Comparison of ENCODE assay signal across 28 cellular contexts in genomic region chr4:2368779-2369437, GRCh38. TPM values are rescaled to one million over a fixed set of nuclear protein-coding genes. Genes with fewer than 3 reads are reported as not detected.
DNase-seq lines count a peak whose midpoint lies in the region; FAIRE-seq and TF ChIP-seq lines count a peak whose summit lies in the region.
"Had no signal": no experiment of that assay in that cellular context is flagged by ENCODE, and none has a peak within 500 bp of the region (broad histone marks: within the 10 kb centered on the region; RNA-seq: fewer than 3 reads in every experiment).

No MANE protein-coding gene starts in this region.

- CTCF ChIA-PET in H1 (lab: Charles Lee; ENCODE audit: partially characterized antibody): no interaction called here

- TF ChIP-seq POLR2A in H1 (IDR thresholded peaks at IDR 0.05; ENCODE audit: control extremely low read depth in 1 of 2, low read depth in 2 of 2, low read length in 2 of 2): no peak

- H3K9ac ChIP-seq in H1 (replicated peaks in 1 of 4; ENCODE audit: extremely low read depth in 1 of 4, low read depth in 3 of 4, low read length in 3 of 4): no peak overlapping the region
- no peak overlapping the region for H3K9ac ChIP-seq in trophoblast cell (ENCODE audit: low read length)

- TF ChIP-seq EP300 in H1 (IDR thresholded peaks at IDR 0.05; ENCODE audit: borderline replicate concordance in 1 of 2, low read depth in 2 of 2, low read length in 2 of 2): no peak

- H2AK5ac ChIP-seq in H1 (ENCODE audit: low read depth, low read length) (no peak overlapping the region), trophoblast cell (ENCODE audit: low read length) (no peak overlapping the region)

- H3K23ac ChIP-seq in H1 (ENCODE audit: insufficient read length) (no peak overlapping the region), trophoblast cell (ENCODE audit: low read length) (no peak overlapping the region)

- H3K36me3 ChIP-seq in H1 (ENCODE audit: control insufficient read depth in 2 of 4, insufficient read depth in 4 of 4, low read length in 3 of 4) (no peaks in the 10 kb centered on the region), trophoblast cell (ENCODE audit: control insufficient read depth in 1 of 2, insufficient read depth in 2 of 2, low read length in 2 of 2) (no peaks in the 10 kb centered on the region), brain microvascular endothelial cell (replicated peaks) (no peaks in the 10 kb centered on the region)

- WGBS in H1 (ENCODE audit: extremely low coverage in 1 of 2, insufficient coverage in 1 of 2, insufficient read length in 1 of 2, insufficient replicate concordance in 2 of 2, low coverage in 1 of 2, low lambda C conversion rate in 2 of 2, missing lambda C conversion rate in 1 of 2), 2 experiments: 92% methylated on average over 4 of the region's 4 CpGs; no CpG with 5 or more reads in 1 of the 2 experiments
- no CpG with 5 or more reads among the region's 4 CpGs for WGBS in trophoblast cell (ENCODE audit: extremely low coverage, insufficient coverage, insufficient read length)

- no peak overlapping the region for H2BK5ac ChIP-seq in H1 (ENCODE audit: low read depth, low read length)
- H2BK5ac ChIP-seq in trophoblast cell (ENCODE audit: low read depth, low read length, poor library complexity): no peak overlapping the region

- no peak for TF ChIP-seq RAD21 in H1 (IDR thresholded peaks at IDR 0.05 in 1 of 2, conservative IDR thresholded peaks at IDR 0.05 in 1 of 2; ENCODE audit: low read depth in 2 of 2, low read length in 2 of 2)

- H3K79me1 ChIP-seq in H1 (ENCODE audit: low read depth, low read length) (no peaks in the 10 kb centered on the region), trophoblast cell (ENCODE audit: low read length) (no peaks in the 10 kb centered on the region)

- H3K4me2 ChIP-seq in H1 (ENCODE audit: insufficient read depth in 1 of 2, low read depth in 2 of 2, low read length in 2 of 2) (no peak overlapping the region), trophoblast cell (ENCODE audit: low read length) (no peak overlapping the region)

- H3K18ac ChIP-seq in H1 (ENCODE audit: extremely low read depth, low read length) (no peak overlapping the region), trophoblast cell (ENCODE audit: low read length) (no peak overlapping the region)

- no peaks in the 10 kb centered on the region for H4K20me1 ChIP-seq in H1 (replicated peaks in 1 of 2; ENCODE audit: control insufficient read depth in 1 of 2, insufficient read depth in 2 of 2, low read length in 2 of 2)

- no peaks in the 10 kb centered on the region for H3K27me3 ChIP-seq in H1 (replicated peaks in 1 of 4; ENCODE audit: control insufficient read depth in 3 of 4, extremely low read depth in 1 of 4, insufficient read depth in 3 of 4, low read length in 3 of 4)
- H3K27me3 ChIP-seq in trophoblast cell (ENCODE audit: insufficient read depth, low read length): no peaks in the 10 kb centered on the region
- peaks cover 7% of the 10 kb centered on the region for H3K27me3 ChIP-seq in brain microvascular endothelial cell (replicated peaks)

- no peak overlapping the region for H4K5ac ChIP-seq in H1 (ENCODE audit: insufficient read length, low read depth, low read length)

- H3K27ac Mint-ChIP-seq in activated naive CD4-positive, alpha-beta T cell treated with anti-CD3 and anti-CD28 coated beads, Interleukin-2, amount 50 U/mL, for 24 hours: peak overlapping the region; percentile 65

- H3K4me1 ChIP-seq in H1 (replicated peaks in 1 of 4; ENCODE audit: control insufficient read depth in 3 of 4, insufficient read depth in 4 of 4, low read length in 3 of 4): no peaks in the 10 kb centered on the region; a peak in 1 of 7 replicates
- no peaks in the 10 kb centered on the region for H3K4me1 ChIP-seq in trophoblast cell (ENCODE audit: control insufficient read depth in 1 of 2, insufficient read depth in 2 of 2, low read length in 2 of 2)

- TF ChIP-seq CTCF in H1 (IDR thresholded peaks at IDR 0.05; ENCODE audit: control extremely low read depth in 1 of 3, insufficient read depth in 1 of 3, low read depth in 1 of 3, low read length in 3 of 3) (no peak), brain microvascular endothelial cell (IDR thresholded peaks at IDR 0.05; ENCODE audit: low read depth, low read length, missing control alignments) (no peak)

- no peaks in the 10 kb centered on the region for H3K4me1 Mint-ChIP-seq in activated naive CD4-positive, alpha-beta T cell treated with anti-CD3 and anti-CD28 coated beads, Interleukin-2, amount 50 U/mL, for 24 hours

- no peaks in the 10 kb centered on the region for H3K27me3 Mint-ChIP-seq in activated naive CD4-positive, alpha-beta T cell treated with anti-CD3 and anti-CD28 coated beads, Interleukin-2, amount 50 U/mL, for 24 hours

- no peak for DNase-seq in activated naive CD4-positive, alpha-beta T cell (lab: John Stamatoyannopoulos, UW)
- DNase-seq in H1 (ENCODE audit: low read depth in 1 of 2, low spot score in 2 of 2): no peak
- DNase-seq in trophoblast cell: no peak
- DNase-seq in stimulated activated CD4-positive, alpha-beta T cell treated with anti-CD3 and anti-CD28 coated beads, Interleukin-15, amount 100 ng/mL, for 24 hours: no peak
- no peak for DNase-seq in brain microvascular endothelial cell
- DNase-seq in mesenteric fat pad (ENCODE audit: low spot score): no peak
- DNase-seq in NCI-H1092 treated with DMSO at 0.1 percent for 48 hours (lab: John Stamatoyannopoulos, UW): no peak
- DNase-seq: AML-193; C1 segment of cervical spinal cord; EL; GF-D8; KG1; NCI-H1092; NCI-H1436 treated with DMSO at 0.1 percent for 48 hours; NCI-H2081; NCI-H2171; NCI-H345; NCI-H774; NK-92 treated with Interleukin-12 subunit alpha and Interleukin-12 subunit beta, amount 100 ng/mL, for 24 hours; SHP77 treated with DMSO at 0.1 percent for 48 hours had no signal

- no peak for FAIRE-seq in H1 (lab: Jason Lieb, UNC)
- FAIRE-seq: GM19239, H54 had no signal

- H2AFZ ChIP-seq in H1 (ENCODE audit: low read length) (no peak overlapping the region), trophoblast cell (ENCODE audit: insufficient read depth, low read length, poor library complexity) (no peak overlapping the region)

- no peak overlapping the region for H2BK20ac ChIP-seq in H1 (ENCODE audit: low read length)

- no peaks in the 10 kb centered on the region for H3K79me2 ChIP-seq in H1 (ENCODE audit: control insufficient read depth in 1 of 2, insufficient read depth in 2 of 2, low read length in 2 of 2)
- no peaks in the 10 kb centered on the region for H3K79me2 ChIP-seq in trophoblast cell (ENCODE audit: control insufficient read depth, insufficient read depth, low read length, poor library complexity)

- no peak overlapping the region for H3K14ac ChIP-seq in H1 (ENCODE audit: insufficient read length)
- H3K14ac ChIP-seq in trophoblast cell (ENCODE audit: low read length): no peak overlapping the region

- H2BK15ac ChIP-seq in H1 (ENCODE audit: low read length): no peak overlapping the region

- no peaks in the 10 kb centered on the region for H3K23me2 ChIP-seq in H1 (ENCODE audit: low read depth, low read length)

- no peak overlapping the region for H4K12ac ChIP-seq in trophoblast cell (ENCODE audit: low read depth, low read length)

- H3K4ac ChIP-seq in H1 (replicated peaks; ENCODE audit: insufficient read length, low read depth, low read length) (no peak overlapping the region), trophoblast cell (ENCODE audit: low read depth, low read length) (no peak overlapping the region)

- H2BK12ac ChIP-seq in H1 (ENCODE audit: low read depth, low read length) (no peak overlapping the region), trophoblast cell (ENCODE audit: low read length) (no peak overlapping the region)

- in situ Hi-C loops in brain microvascular endothelial cell (cut with HindIII; ENCODE audit: low pct_ligation_motif_present, low sequenced_read_pairs): no loop called here

- peaks cover 1% of the 10 kb centered on the region for H3K36me3 Mint-ChIP-seq in activated naive CD4-positive, alpha-beta T cell treated with anti-CD3 and anti-CD28 coated beads, Interleukin-2, amount 50 U/mL, for 24 hours

- H3K9me3 Mint-ChIP-seq in activated naive CD4-positive, alpha-beta T cell treated with anti-CD3 and anti-CD28 coated beads, Interleukin-2, amount 50 U/mL, for 24 hours: no peaks in the 10 kb centered on the region

- no peak overlapping the region for H2BK120ac ChIP-seq in H1 (replicated peaks; ENCODE audit: low read depth, low read length)
- H2BK120ac ChIP-seq in trophoblast cell (ENCODE audit: insufficient read depth, low read length, poor library complexity): no peak overlapping the region

- no peak overlapping the region for H3K4me3 Mint-ChIP-seq in activated naive CD4-positive, alpha-beta T cell treated with anti-CD3 and anti-CD28 coated beads, Interleukin-2, amount 50 U/mL, for 24 hours

- H4K8ac ChIP-seq in H1 (ENCODE audit: extremely low read depth, insufficient read depth, low read length): no peak overlapping the region
- no peak overlapping the region for H4K8ac ChIP-seq in trophoblast cell (ENCODE audit: low read depth, low read length)

- H3K4me3 ChIP-seq in H1 (ENCODE audit: extremely low read depth in 1 of 4, insufficient read depth in 2 of 4, low read depth in 3 of 4, low read length in 4 of 4) (no peak overlapping the region), trophoblast cell (ENCODE audit: low read depth, low read length) (peak overlapping the region; percentile 5), brain microvascular endothelial cell (ENCODE audit: low read depth, low read length) (no peak overlapping the region)

- H3K27ac ChIP-seq in H1 (ENCODE audit: low read depth, low read length) (no peak overlapping the region), trophoblast cell (ENCODE audit: low read depth, low read length) (no peak overlapping the region), brain microvascular endothelial cell (no peak overlapping the region)
- H3K27ac ChIP-seq: HL-60, RWPE1 had no signal

- no peak overlapping the region for H3K56ac ChIP-seq in H1 (replicated peaks; ENCODE audit: insufficient read length, low read depth, low read length)

- POLR2A ChIA-PET in H1 (lab: Charles Lee; ENCODE audit: partially characterized antibody): no interaction called here

- H4K91ac ChIP-seq in H1 (replicated peaks; ENCODE audit: insufficient read length, low read length): no peak overlapping the region
- H4K91ac ChIP-seq in trophoblast cell (ENCODE audit: low read depth, low read length): no peak overlapping the region

- peaks cover 0 to 4% of the 10 kb centered on the region in 2 experiments; a peak in 3 of 4 replicates for H3K9me3 ChIP-seq in H1 (ENCODE audit: insufficient read depth in 2 of 2, low read depth in 1 of 2, low read length in 1 of 2)
- peaks cover 21% of the 10 kb centered on the region for H3K9me3 ChIP-seq in trophoblast cell (ENCODE audit: insufficient read depth, low read depth, low read length)

RNA-seq across cellular contexts. Expression of gene ZFYVE28, which starts 49.5 kb away (rescaled TPM):
- total RNA-seq in H1 (2021; fragmentation: NEBNext Ultra II Directional; extraction: Animal tissue kit (Norgen Biotek cat#: 25700)): 3.9 and 4.9 TPM in 2 replicates
- polyA plus RNA-seq in H1 (2011; rRNA removed): 1.7 and 3.1 TPM in 2 replicates
- 2.3 TPM for polyA plus RNA-seq in H1 (2011; cell fraction: cytosol; rRNA removed)
- polyA plus RNA-seq in H1 (2011; cell fraction: nucleus; rRNA removed): 9.8 TPM
- polyA plus RNA-seq in H1 (2012, experiment 1 of 2): 1.5 to 2.1 TPM (median 1.9 TPM) in 4 replicates
- 2.0 TPM for polyA plus RNA-seq in H1 (2012, experiment 2 of 2)
- 3.7 TPM for polyA plus RNA-seq in H1 (2013, experiment 1 of 2)
- 3.2 TPM for polyA plus RNA-seq in H1 (2013, experiment 2 of 2)
- polyA minus RNA-seq in H1 (2011; rRNA and poly(A)+ RNA removed): 1.7 and 2.4 TPM in 2 replicates
- 2.5 TPM for polyA minus RNA-seq in H1 (2011; cell fraction: cytosol; rRNA and poly(A)+ RNA removed)
- polyA minus RNA-seq in H1 (2011; cell fraction: nucleus; rRNA and poly(A)+ RNA removed): 5.8 TPM
- 0.03 and 0.10 TPM in 2 replicates for polyA plus RNA-seq in trophoblast cell (2013)
- total RNA-seq in mesenteric fat pad: 12.9 TPM

RNA-seq across cellular contexts. Expression of gene CFAP99, which starts 49.8 kb away (rescaled TPM):
- total RNA-seq in H1 (2021; fragmentation: NEBNext Ultra II Directional; extraction: Animal tissue kit (Norgen Biotek cat#: 25700)): not detected in 2 replicates
- polyA plus RNA-seq in H1 (2011; rRNA removed): 0.09 TPM in 1 of 2 replicates, not detected in the other
- 0.36 TPM for polyA plus RNA-seq in H1 (2011; cell fraction: cytosol; rRNA removed)
- 0.90 TPM for polyA plus RNA-seq in H1 (2011; cell fraction: nucleus; rRNA removed)
- 0.25 TPM in 1 of 4 replicates, not detected in the others for polyA plus RNA-seq in H1 (2012, experiment 1 of 2)
- polyA plus RNA-seq in H1 (2012, experiment 2 of 2): not detected
- 0.12 TPM for polyA plus RNA-seq in H1 (2013, experiment 1 of 2)
- polyA plus RNA-seq in H1 (2013, experiment 2 of 2): 0.13 TPM
- polyA minus RNA-seq in H1 (2011; rRNA and poly(A)+ RNA removed): not detected in 2 replicates
- not detected for polyA minus RNA-seq in H1 (2011; cell fraction: cytosol; rRNA and poly(A)+ RNA removed)
- not detected for polyA minus RNA-seq in H1 (2011; cell fraction: nucleus; rRNA and poly(A)+ RNA removed)
- polyA plus RNA-seq in trophoblast cell (2013): not detected in 2 replicates
- not detected for total RNA-seq in mesenteric fat pad
- total RNA-seq: A172, HT-29 had no signal
- polyA plus RNA-seq: AG04450 had no signal
